Comparison of ENCODE assay signal across 8 cellular contexts in the genomic region with DNA sequence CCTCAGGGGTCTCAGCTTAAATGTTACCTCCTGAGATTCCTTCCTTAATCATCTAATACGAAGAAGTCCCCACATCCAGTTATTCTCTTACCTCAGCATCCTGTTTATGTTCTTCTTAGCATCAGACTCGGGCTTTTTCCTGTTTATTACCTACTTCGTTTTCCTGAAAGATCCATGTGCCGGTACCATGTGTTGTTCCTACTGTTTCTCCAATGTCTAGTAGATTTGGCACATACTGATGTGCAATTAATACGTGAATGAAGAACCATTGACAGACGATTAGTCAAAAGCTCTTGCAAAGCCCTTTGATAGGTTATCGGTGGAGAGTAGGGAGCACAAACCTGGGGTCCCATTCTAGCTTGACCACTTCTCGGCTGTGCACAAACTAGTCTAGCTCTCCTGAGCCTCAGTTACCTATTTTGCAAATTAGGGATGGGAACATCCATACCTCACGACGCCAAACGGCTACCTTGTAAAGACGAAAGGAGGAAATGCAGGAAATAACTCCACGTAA. TPM values are rescaled to one million over a fixed set of nuclear protein-coding genes. Genes with fewer than 3 reads are reported as not detected.
DNase-seq lines count a peak whose midpoint lies in the region; ATAC-seq and TF ChIP-seq lines count a peak whose summit lies in the region.

No MANE protein-coding gene starts in this region.

- H4K91ac ChIP-seq in trophoblast cell (ENCODE audit: low read depth, low read length): peak overlapping the region; percentile 57

- H2BK12ac ChIP-seq in trophoblast cell (ENCODE audit: low read length): no peak overlapping the region

- H3K4ac ChIP-seq in trophoblast cell (ENCODE audit: low read depth, low read length): peak overlapping the region; percentile 81

- no peak overlapping the region for H2BK120ac ChIP-seq in trophoblast cell (ENCODE audit: insufficient read depth, low read length, poor library complexity)

- no peak overlapping the region for H2BK5ac ChIP-seq in trophoblast cell (ENCODE audit: low read depth, low read length, poor library complexity)

- H4K8ac ChIP-seq in trophoblast cell (ENCODE audit: low read depth, low read length): peak overlapping the region; percentile 72

- 1% methylated on average over 13 of the region's 13 CpGs for WGBS in esophagus, 2 donors
- no CpG with 5 or more reads among the region's 13 CpGs for WGBS in trophoblast cell (ENCODE audit: extremely low coverage, insufficient coverage, insufficient read length)

- peak overlapping the region; percentile 48 for H2AFZ ChIP-seq in trophoblast cell (ENCODE audit: insufficient read depth, low read length, poor library complexity)

- H3K14ac ChIP-seq in trophoblast cell (ENCODE audit: low read length): peak overlapping the region; percentile 45

- H3K18ac ChIP-seq in trophoblast cell (ENCODE audit: low read length): no peak overlapping the region

- no peak for ATAC-seq in HG03571 (IDR thresholded peaks at IDR 0.05; ENCODE audit: unreplicated experiment)

- no peak overlapping the region for H2AK5ac ChIP-seq in trophoblast cell (ENCODE audit: low read length)

- H3K27me3 ChIP-seq in SJCRH30 (no peaks in the 10 kb centered on the region), esophagus (ENCODE audit: control insufficient read depth in 1 of 2, insufficient read depth in 2 of 2, low read length in 2 of 2) (no peaks in the 10 kb centered on the region), trophoblast cell (ENCODE audit: insufficient read depth, low read length) (no peaks in the 10 kb centered on the region)

- H3K23ac ChIP-seq in trophoblast cell (ENCODE audit: low read length): no peak overlapping the region

- peak overlapping the region; percentile 28 for H4K12ac ChIP-seq in trophoblast cell (ENCODE audit: low read depth, low read length)

- peaks cover 12% of the 10 kb centered on the region for H3K79me1 ChIP-seq in trophoblast cell (ENCODE audit: low read length)

- H3K27ac ChIP-seq in SJCRH30 (peak overlapping the region; percentile 80), esophagus (ENCODE audit: low read depth in 2 of 2, low read length in 1 of 2) (peak overlapping the region; percentile 93 to 99), trophoblast cell (ENCODE audit: low read depth, low read length) (no peak overlapping the region)

- H3K4me1 ChIP-seq in SJCRH30: peaks cover 2% of the 10 kb centered on the region
- peaks cover 0 to 7% of the 10 kb centered on the region in 2 donors for H3K4me1 ChIP-seq in esophagus (ENCODE audit: control insufficient read depth in 2 of 2, insufficient read depth in 2 of 2, low read length in 1 of 2)
- H3K4me1 ChIP-seq in trophoblast cell (ENCODE audit: control insufficient read depth in 1 of 2, insufficient read depth in 2 of 2, low read length in 2 of 2): peaks cover 5 to 8% of the 10 kb centered on the region in 2 experiments

- intact Hi-C loops in posterior cingulate gyrus (cut with DNase I): no loop called here

- H3K9ac ChIP-seq in trophoblast cell (ENCODE audit: low read length): peak overlapping the region; percentile 88

- peak overlapping the region; percentile 75 for H3K4me2 ChIP-seq in trophoblast cell (ENCODE audit: low read length)

- peaks cover 19% of the 10 kb centered on the region for H3K79me2 ChIP-seq in trophoblast cell (ENCODE audit: control insufficient read depth, insufficient read depth, low read length, poor library complexity)

- peaks cover 8% of the 10 kb centered on the region; the same call in 1 of the 2 replicates for H3K36me3 ChIP-seq in SJCRH30
- H3K36me3 ChIP-seq in esophagus (ENCODE audit: control insufficient read depth in 2 of 2, insufficient read depth in 2 of 2, low read length in 1 of 2): peaks cover 2 to 3% of the 10 kb centered on the region in 2 donors
- H3K36me3 ChIP-seq in trophoblast cell (ENCODE audit: control insufficient read depth in 1 of 2, insufficient read depth in 2 of 2, low read length in 2 of 2): peaks cover 5% of the 10 kb centered on the region in 2 experiments

- H3K4me3 ChIP-seq in HFF-Myc (replicated peaks; ENCODE audit: low read depth, low read length): peak overlapping the region; percentile 100
- peak overlapping the region; percentile 87 for H3K4me3 ChIP-seq in SJCRH30
- peak overlapping the region; percentile 85 to 92 for H3K4me3 ChIP-seq in esophagus (ENCODE audit: low read depth in 1 of 2, low read length in 2 of 2)
- H3K4me3 ChIP-seq in trophoblast cell (ENCODE audit: low read depth, low read length): peak overlapping the region; percentile 91

- DNase-seq in D341Med (ENCODE audit: low spot score): peak; percentile 34
- no peak for DNase-seq in HFF-Myc (ENCODE audit: extremely low read depth, low read depth)
- DNase-seq in SJCRH30: peak in 1 of 2 experiments; percentile 7
- DNase-seq in trophoblast cell: no peak
- no peak for DNase-seq in NCI-H187 treated with DMSO at 0.1 percent for 48 hours (lab: John Stamatoyannopoulos, UW)
- no peak for DNase-seq in posterior cingulate gyrus

- TF ChIP-seq CTCF in HFF-Myc (IDR thresholded peaks at IDR 0.05; ENCODE audit: low read depth, low read length, missing control alignments): no peak

- H3K9me3 ChIP-seq in SJCRH30 (replicated peaks) (no peaks in the 10 kb centered on the region), esophagus (ENCODE audit: control insufficient read depth in 2 of 2, insufficient read depth in 1 of 2, low read depth in 1 of 2, low read length in 1 of 2) (no peaks in the 10 kb centered on the region), trophoblast cell (ENCODE audit: insufficient read depth, low read depth, low read length) (no peaks in the 10 kb centered on the region)

RNA-seq across cellular contexts. Expression of a gene that starts 0.7 kb away (rescaled TPM):
- total RNA-seq in SJCRH30 (2014; rRNA removed; shearing (Covaris generic)): 43.3 and 50.3 TPM in 2 replicates
- polyA plus RNA-seq in esophagus: 10 to 100 TPM; 10.2 to 18.2 TPM
- 23.3 and 23.4 TPM in 2 replicates for polyA plus RNA-seq in trophoblast cell (2013)
